In the genomic region with DNA sequence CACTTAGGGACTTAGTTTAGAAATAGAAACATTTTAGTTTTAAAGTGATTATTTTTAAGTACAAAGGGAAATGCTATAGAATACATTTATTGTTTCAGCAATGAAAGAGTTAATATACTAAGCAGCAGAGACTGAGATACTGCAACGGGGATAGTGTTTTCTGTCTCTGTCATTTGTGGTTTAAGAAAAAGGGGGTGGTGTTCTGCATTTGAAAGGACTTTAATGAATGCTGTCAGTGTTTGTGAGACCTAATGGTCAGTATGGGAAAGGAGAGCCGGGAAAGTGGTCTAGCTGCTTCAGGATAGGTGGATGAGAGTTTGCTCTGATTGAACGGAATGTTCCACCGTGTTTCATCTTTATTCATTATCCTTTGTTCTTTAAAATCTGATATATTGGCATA, we compare ENCODE assay signal across 10 cellular contexts. TPM values are rescaled to one million over a fixed set of nuclear protein-coding genes. Genes with fewer than 3 reads are reported as not detected.
A peak's percentile ranks its signal among the peaks of the same experiment; 100 is the strongest.
DNase-seq lines count a peak whose midpoint lies in the region; ATAC-seq, FAIRE-seq and TF ChIP-seq lines count a peak whose summit lies in the region.
"Had no signal": no experiment of that assay in that cellular context is flagged by ENCODE, and none has a peak within 500 bp of the region (broad histone marks: within the 10 kb centered on the region; RNA-seq: fewer than 3 reads in every experiment).

A gene with protein sequence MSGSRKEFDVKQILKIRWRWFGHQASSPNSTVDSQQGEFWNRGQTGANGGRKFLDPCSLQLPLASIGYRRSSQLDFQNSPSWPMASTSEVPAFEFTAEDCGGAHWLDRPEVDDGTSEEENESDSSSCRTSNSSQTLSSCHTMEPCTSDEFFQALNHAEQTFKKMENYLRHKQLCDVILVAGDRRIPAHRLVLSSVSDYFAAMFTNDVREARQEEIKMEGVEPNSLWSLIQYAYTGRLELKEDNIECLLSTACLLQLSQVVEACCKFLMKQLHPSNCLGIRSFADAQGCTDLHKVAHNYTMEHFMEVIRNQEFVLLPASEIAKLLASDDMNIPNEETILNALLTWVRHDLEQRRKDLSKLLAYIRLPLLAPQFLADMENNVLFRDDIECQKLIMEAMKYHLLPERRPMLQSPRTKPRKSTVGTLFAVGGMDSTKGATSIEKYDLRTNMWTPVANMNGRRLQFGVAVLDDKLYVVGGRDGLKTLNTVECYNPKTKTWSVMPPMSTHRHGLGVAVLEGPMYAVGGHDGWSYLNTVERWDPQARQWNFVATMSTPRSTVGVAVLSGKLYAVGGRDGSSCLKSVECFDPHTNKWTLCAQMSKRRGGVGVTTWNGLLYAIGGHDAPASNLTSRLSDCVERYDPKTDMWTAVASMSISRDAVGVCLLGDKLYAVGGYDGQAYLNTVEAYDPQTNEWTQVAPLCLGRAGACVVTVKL (plus strand): TSS at position 139 of the 400 bp plus-strand sequence. CDS start 421 bp downstream, outside the sequence.

- H3K9ac ChIP-seq in H1 (replicated peaks in 1 of 4; ENCODE audit: extremely low read depth in 1 of 4, low read depth in 3 of 4, low read length in 3 of 4) = no peak within 1 kb of the TSS

- H2AFZ ChIP-seq in H1 (ENCODE audit: low read length) = no peak within 1 kb of the TSS

- no peak for TF ChIP-seq RAD21 in H1 (IDR thresholded peaks at IDR 0.05 in 1 of 2, conservative IDR thresholded peaks at IDR 0.05 in 1 of 2; ENCODE audit: low read depth in 2 of 2, low read length in 2 of 2)

- H3K4me2 ChIP-seq in H1 (ENCODE audit: insufficient read depth in 1 of 2, low read depth in 2 of 2, low read length in 2 of 2) = peak within 1 kb of the TSS; percentile 47 to 73

- no peak within 1 kb of the TSS for H2BK120ac ChIP-seq in H1 (replicated peaks; ENCODE audit: low read depth, low read length)

- peaks cover 22% of the 10 kb centered on the region for H3K4me1 Mint-ChIP-seq in activated T-cell treated with anti-CD3 and anti-CD28 coated beads, Interleukin-2, amount 50 U/mL, for 4 hours (ENCODE audit: low read depth)

- H2BK12ac ChIP-seq in H1 (ENCODE audit: low read depth, low read length) = no peak within 1 kb of the TSS

- H3K23me2 ChIP-seq in H1 (ENCODE audit: low read depth, low read length) = no peaks in the 10 kb centered on the region

- H3K4me1 ChIP-seq in H1 (replicated peaks in 1 of 4; ENCODE audit: control insufficient read depth in 3 of 4, insufficient read depth in 4 of 4, low read length in 3 of 4) (peaks cover 2 to 6% (median 6%) of the 10 kb centered on the region in 4 experiments; a peak in 3 of 7 replicates), lung (ENCODE audit: control insufficient read depth in 2 of 2, insufficient read depth in 2 of 2, low read length in 2 of 2) (peaks cover 0 to 2% of the 10 kb centered on the region in 2 donors), vagina (peaks cover 8% of the 10 kb centered on the region)

- no peak within 1 kb of the TSS for H3K56ac ChIP-seq in H1 (replicated peaks; ENCODE audit: insufficient read length, low read depth, low read length)

- no peaks in the 10 kb centered on the region for H3K36me3 ChIP-seq in H1 (ENCODE audit: control insufficient read depth in 2 of 4, insufficient read depth in 4 of 4, low read length in 3 of 4)
- H3K36me3 ChIP-seq in lung (ENCODE audit: control insufficient read depth in 2 of 2, insufficient read depth in 2 of 2, low read length in 2 of 2) = no peaks in the 10 kb centered on the region
- no peaks in the 10 kb centered on the region for H3K36me3 ChIP-seq in vagina
- H3K36me3 ChIP-seq: pancreas had no signal

- no peak within 1 kb of the TSS for H4K91ac ChIP-seq in H1 (replicated peaks; ENCODE audit: insufficient read length, low read length)

- CTCF ChIA-PET in H1 (lab: Charles Lee; ENCODE audit: partially characterized antibody) = interaction anchor here (0.5 to 1.1 kb wide), 3 partner anchors 20 to 173 kb away, joined by 3 to 6 read pairs (median 4); no protein-coding TSS in a partner anchor

- no peak for TF ChIP-seq CTCF in H1 (IDR thresholded peaks at IDR 0.05; ENCODE audit: control extremely low read depth in 1 of 3, insufficient read depth in 1 of 3, low read depth in 1 of 3, low read length in 3 of 3)
- TF ChIP-seq CTCF in lung (IDR thresholded peaks at IDR 0.05; ENCODE audit: control extremely low read depth, extremely low read depth) = no peak
- no peak for TF ChIP-seq CTCF in vagina (IDR thresholded peaks at IDR 0.05)

- no peak for DNase-seq in activated T-cell treated with anti-CD3 and anti-CD28 coated beads, Interleukin-2, amount 50 U/mL, for 4 hours
- DNase-seq in activated T-cell treated with anti-CD3 and anti-CD28 coated beads for 4 hours (no peak), H1 (ENCODE audit: low read depth in 1 of 2, low spot score in 2 of 2) (no peak), lung (ENCODE audit: low spot score) (no peak), vagina (ENCODE audit: extremely low spot score in 2 of 2) (no peak), NCI-H510A (lab: John Stamatoyannopoulos, UW) (no peak), Kasumi-1 (lab: John Stamatoyannopoulos, UW) (no peak)
- DNase-seq: AML-193, pancreas had no signal

- no peak for ATAC-seq in activated T-cell treated with anti-CD3 and anti-CD28 coated beads, Interleukin-2, amount 50 U/mL, for 4 hours
- ATAC-seq in lung (ENCODE audit: insufficient read depth, low FRiP score) (no peak), GM21576 (IDR thresholded peaks at IDR 0.05; ENCODE audit: unreplicated experiment) (no peak)

- H3K4me3 Mint-ChIP-seq in activated T-cell treated with anti-CD3 and anti-CD28 coated beads, Interleukin-2, amount 50 U/mL, for 4 hours = no peak within 1 kb of the TSS

- H3K9me3 Mint-ChIP-seq in activated T-cell treated with anti-CD3 and anti-CD28 coated beads, Interleukin-2, amount 50 U/mL, for 4 hours = no peaks in the 10 kb centered on the region

- no peak within 1 kb of the TSS for H3K23ac ChIP-seq in H1 (ENCODE audit: insufficient read length)

- no peaks in the 10 kb centered on the region for H3K79me1 ChIP-seq in H1 (ENCODE audit: low read depth, low read length)

- intact Hi-C loops in vagina (cut with DNase I) = no loop called here

- H4K8ac ChIP-seq in H1 (ENCODE audit: extremely low read depth, insufficient read depth, low read length) = no peak within 1 kb of the TSS; the same call in 1 of the 2 replicates

- no peak within 1 kb of the TSS for H2BK5ac ChIP-seq in H1 (ENCODE audit: low read depth, low read length)

- H3K14ac ChIP-seq in H1 (ENCODE audit: insufficient read length) = no peak within 1 kb of the TSS

- H3K4me3 ChIP-seq in H1 (ENCODE audit: extremely low read depth in 1 of 4, insufficient read depth in 2 of 4, low read depth in 3 of 4, low read length in 4 of 4) (peak within 1 kb of the TSS in 3 of 4 experiments; percentile 13 to 46 (median 16); a peak in 4 of 8 replicates), lung (no peak within 1 kb of the TSS), vagina (no peak within 1 kb of the TSS)
- H3K4me3 ChIP-seq: pancreas had no signal

- H3K27me3 Mint-ChIP-seq in activated T-cell treated with anti-CD3 and anti-CD28 coated beads, Interleukin-2, amount 50 U/mL, for 4 hours (ENCODE audit: low read depth) = no peaks in the 10 kb centered on the region

- no peak for TF ChIP-seq EP300 in H1 (IDR thresholded peaks at IDR 0.05; ENCODE audit: borderline replicate concordance in 1 of 2, low read depth in 2 of 2, low read length in 2 of 2)

- H2AK5ac ChIP-seq in H1 (ENCODE audit: low read depth, low read length) = no peak within 1 kb of the TSS

- H2BK15ac ChIP-seq in H1 (ENCODE audit: low read length) = no peak within 1 kb of the TSS

- FAIRE-seq in H1 (lab: Jason Lieb, UNC) = peak; percentile 81
- FAIRE-seq: pancreas had no signal

- H3K36me3 Mint-ChIP-seq in activated T-cell treated with anti-CD3 and anti-CD28 coated beads, Interleukin-2, amount 50 U/mL, for 4 hours (ENCODE audit: insufficient read depth) = peaks cover 4% of the 10 kb centered on the region

- H3K18ac ChIP-seq in H1 (ENCODE audit: extremely low read depth, low read length) = no peak within 1 kb of the TSS

- H3K9me3 ChIP-seq in H1 (ENCODE audit: insufficient read depth in 2 of 2, low read depth in 1 of 2, low read length in 1 of 2) = no peaks in the 10 kb centered on the region
- H3K9me3 ChIP-seq in lung (ENCODE audit: control insufficient read depth in 2 of 2, insufficient read depth in 1 of 2, low read length in 1 of 2) = no peaks in the 10 kb centered on the region
- H3K9me3 ChIP-seq in vagina = no peaks in the 10 kb centered on the region
- H3K9me3 ChIP-seq: pancreas had no signal

- H3K27me3 ChIP-seq in H1 (replicated peaks in 1 of 4; ENCODE audit: control insufficient read depth in 3 of 4, extremely low read depth in 1 of 4, insufficient read depth in 3 of 4, low read length in 3 of 4) = no peaks in the 10 kb centered on the region
- no peaks in the 10 kb centered on the region for H3K27me3 ChIP-seq in lung (ENCODE audit: control insufficient read depth, insufficient read depth)
- no peaks in the 10 kb centered on the region for H3K27me3 ChIP-seq in vagina
- H3K27me3 ChIP-seq: pancreas had no signal

- peaks cover 0 to 2% of the 10 kb centered on the region in 2 experiments for H4K20me1 ChIP-seq in H1 (replicated peaks in 1 of 2; ENCODE audit: control insufficient read depth in 1 of 2, insufficient read depth in 2 of 2, low read length in 2 of 2)

- H3K27ac ChIP-seq in H1 (ENCODE audit: low read depth, low read length) (no peak within 1 kb of the TSS), lung (ENCODE audit: low read depth in 1 of 2, low read length in 1 of 2) (no peak within 1 kb of the TSS), vagina (no peak within 1 kb of the TSS)
- H3K27ac ChIP-seq: pancreas had no signal

- H3K4ac ChIP-seq in H1 (replicated peaks; ENCODE audit: insufficient read length, low read depth, low read length) = no peak within 1 kb of the TSS

- H4K5ac ChIP-seq in H1 (ENCODE audit: insufficient read length, low read depth, low read length) = no peak within 1 kb of the TSS

- TF ChIP-seq POLR2A in H1 (IDR thresholded peaks at IDR 0.05; ENCODE audit: control extremely low read depth in 1 of 2, low read depth in 2 of 2, low read length in 2 of 2) (no peak), vagina (IDR thresholded peaks at IDR 0.05) (no peak)

- POLR2A ChIA-PET in H1 (lab: Charles Lee; ENCODE audit: partially characterized antibody) = interaction anchor here (1.0 kb wide), 1 partner anchor 18 kb away, joined by 3 read pairs; no protein-coding TSS in a partner anchor

- peaks cover 0 to 6% of the 10 kb centered on the region in 2 experiments; a peak in 1 of 4 replicates for H3K79me2 ChIP-seq in H1 (ENCODE audit: control insufficient read depth in 1 of 2, insufficient read depth in 2 of 2, low read length in 2 of 2)

- no peak within 1 kb of the TSS for H2BK20ac ChIP-seq in H1 (ENCODE audit: low read length)

- 9% methylated on average over 4 of the region's 4 CpGs; no CpG with 5 or more reads in 1 of the 2 experiments for WGBS in H1 (ENCODE audit: extremely low coverage in 1 of 2, insufficient coverage in 1 of 2, insufficient read length in 1 of 2, insufficient replicate concordance in 2 of 2, low coverage in 1 of 2, low lambda C conversion rate in 2 of 2, missing lambda C conversion rate in 1 of 2), 2 experiments
- WGBS in lung, 2 donors = 46 to 54% methylated on average over 4 of the region's 4 CpGs

RNA-seq across cellular contexts. Expression of the gene that starts here (rescaled TPM):
- 10 to 100 TPM in 2 of 3 donors, 1 to 10 TPM in 1; 8.9 to 12.7 (median 11.3) TPM for total RNA-seq in activated T-cell treated with anti-CD3 and anti-CD28 coated beads, Interleukin-2, amount 50 U/mL, for 4 hours
- 22.4 and 23.6 TPM in 2 replicates for total RNA-seq in H1 (2021; fragmentation: NEBNext Ultra II Directional; extraction: Animal tissue kit (Norgen Biotek cat#: 25700))
- polyA plus RNA-seq in H1 (2011; rRNA removed) (8.8 and 13.0 TPM in 2 replicates), lung (10 to 100 TPM in 1 of 2 donors, 1 to 10 TPM in 1; 8.6 to 32.2 TPM)
- 15.5 TPM for polyA plus RNA-seq in H1 (2011; cell fraction: cytosol; rRNA removed)
- polyA plus RNA-seq in H1 (2011; cell fraction: nucleus; rRNA removed) = 12.6 TPM
- 24.4 to 32.2 TPM (median 26.2 TPM) in 4 replicates for polyA plus RNA-seq in H1 (2012, experiment 1 of 2)
- polyA plus RNA-seq in H1 (2012, experiment 2 of 2) = 2.4 TPM
- polyA plus RNA-seq in H1 (2013, experiment 1 of 2) = 11.5 TPM
- 10.5 TPM for polyA plus RNA-seq in H1 (2013, experiment 2 of 2)
- 38.4 and 54.9 TPM in 2 replicates for polyA minus RNA-seq in H1 (2011; rRNA and poly(A)+ RNA removed)
- polyA minus RNA-seq in H1 (2011; cell fraction: cytosol; rRNA and poly(A)+ RNA removed) = 13.4 TPM
- polyA minus RNA-seq in H1 (2011; cell fraction: nucleus; rRNA and poly(A)+ RNA removed) = 51.1 TPM
- total RNA-seq in lung (10 to 100 TPM; 33.4 to 56.2 TPM), vagina (27.0 TPM)

Comparison
In these comparisons a context has a peak if more than half of its experiments do, and no peak if none do; other contexts are left out.
1. H3K4me3 ChIP-seq: peak in H1 (3 of 4); none in lung (single experiment) and vagina (0 of 2).